26 cellular contexts compared by ENCODE assay signal in the genomic region with DNA sequence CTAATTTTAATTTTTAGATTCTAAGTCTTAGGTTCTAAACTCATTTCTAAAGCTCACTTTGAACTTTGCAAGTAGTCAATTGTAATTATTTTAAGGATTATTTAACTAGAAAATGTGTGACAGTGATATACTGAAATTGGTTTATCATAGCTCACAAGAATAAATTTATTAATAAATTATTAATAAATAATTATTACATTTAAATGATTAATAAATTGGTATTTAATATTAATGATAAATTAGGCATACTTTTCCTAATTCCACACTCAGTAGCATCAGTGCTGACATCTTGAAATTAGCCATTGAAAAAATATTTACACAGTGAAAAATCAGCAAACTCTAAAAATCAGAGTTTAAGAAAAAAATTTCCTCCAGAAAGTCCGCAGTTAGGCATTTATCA.
"Had no signal": no experiment of that assay in that cellular context is flagged by ENCODE, and none has a peak within 500 bp of the region (broad histone marks: within the 10 kb centered on the region; RNA-seq: fewer than 3 reads in every experiment).

No MANE protein-coding gene starts in this region.

- DNase-seq: activated CD4-positive, alpha-beta memory T cell treated with anti-CD3 and anti-CD28 coated beads for 36 hours; activated CD4-positive, alpha-beta T cell treated with anti-CD3 and anti-CD28 coated beads for 36 hours; activated CD4-positive, alpha-beta T cell treated with anti-CD3 and anti-CD28 coated beads, Interleukin-2, amount 10 ng/mL, durations not matched to agents 24 days and 14 days; activated CD4-positive, CD25-positive, alpha-beta regulatory T cell; activated CD4-positive, CD25-positive, alpha-beta regulatory T cell treated with anti-CD3 and anti-CD28 coated beads, Interleukin-2, amount 50 U/mL, for 72 hours; activated CD8-positive, alpha-beta memory T cell treated with anti-CD3 and anti-CD28 coated beads, Interleukin-2, amount 10 ng/mL, durations not matched to agents 7 days and 5 days; activated CD8-positive, alpha-beta memory T cell treated with anti-CD3 and anti-CD28 coated beads, Interleukin-2, amount 50 U/mL, for 4 hours; activated CD8-positive, alpha-beta T cell treated with anti-CD3 and anti-CD28 coated beads, Interleukin-2, amount 10 ng/mL, durations not matched to agents 7 days and 5 days; activated effector memory CD4-positive, alpha-beta T cell treated with anti-CD3 and anti-CD28 coated beads, Interleukin-2, amount 50 U/mL, for 16 hours; activated naive CD4-positive, alpha-beta T cell treated with anti-CD3 and anti-CD28 coated beads for 36 hours; activated naive CD8-positive, alpha-beta T cell treated with anti-CD3 and anti-CD28 coated beads for 36 hours; activated naive CD8-positive, alpha-beta T cell treated with anti-CD3 and anti-CD28 coated beads, Interleukin-2, amount 50 U/mL, for 24 hours; activated T-cell treated with anti-CD3 and anti-CD28 coated beads, Interleukin-2, amount 50 U/mL, for 1 hour; activated T-cell treated with anti-CD3 and anti-CD28 coated beads, Interleukin-2, amount 50 U/mL, for 48 hours; adrenal gland; amygdala; aorta; body of pancreas; caudate nucleus; colonic mucosa; effector CD8-positive, alpha-beta T cell; foreskin fibroblast; gastrocnemius medialis; heart right ventricle; T-helper 2 cell had no signal

- ATAC-seq: activated CD4-positive, alpha-beta T cell treated with anti-CD3 and anti-CD28 coated beads for 36 hours; activated CD8-positive, alpha-beta memory T cell treated with anti-CD3 and anti-CD28 coated beads, Interleukin-2, amount 10 ng/mL, durations not matched to agents 7 days and 5 days; activated CD8-positive, alpha-beta T cell treated with anti-CD3 and anti-CD28 coated beads, Interleukin-2, amount 10 ng/mL, durations not matched to agents 7 days and 5 days; activated naive CD8-positive, alpha-beta T cell treated with anti-CD3 and anti-CD28 coated beads, Interleukin-2, amount 50 U/mL, for 24 hours; body of pancreas; esophagus mucosa; gastrocnemius medialis; heart right ventricle had no signal
